In genomic region chr2:181546086-181546485, GRCh38 we compare ENCODE assay signal across 17 cellular contexts.
DNase-seq lines count a peak whose midpoint lies in the region; ATAC-seq and TF ChIP-seq lines count a peak whose summit lies in the region.
"Had no signal": no experiment of that assay in that cellular context is flagged by ENCODE, and none has a peak within 500 bp of the region (broad histone marks: within the 10 kb centered on the region; RNA-seq: fewer than 3 reads in every experiment).

No MANE protein-coding gene starts in this region.

- dilution Hi-C loops in IMR-90 (cut with HindIII; ENCODE audit: low sequenced_read_pairs, unreplicated experiment) = no loop called here

- no peak overlapping the region for H3K23ac ChIP-seq in IMR-90 (ENCODE audit: low read depth, low read length)

- no peak overlapping the region for H4K8ac ChIP-seq in IMR-90 (ENCODE audit: low read depth in 2 of 2, low read length in 2 of 2)

- no peak overlapping the region for H2BK15ac ChIP-seq in IMR-90 (ENCODE audit: low read depth, low read length)

- no peak overlapping the region for H2BK20ac ChIP-seq in IMR-90 (ENCODE audit: low read depth, low read length)

- no peak overlapping the region for H3K27ac Mint-ChIP-seq in Calu3 (ENCODE audit: unreplicated experiment)
- H3K27ac Mint-ChIP-seq: activated naive CD4-positive, alpha-beta T cell treated with anti-CD3 and anti-CD28 coated beads, Interleukin-2, amount 10 ng/mL, durations not matched to agents 7 days and 5 days; activated T-cell treated with anti-CD3 and anti-CD28 coated beads, Interleukin-2, amount 50 U/mL, for 24 hours; stimulated activated naive CD8-positive, alpha-beta T cell treated with anti-CD3 and anti-CD28 coated beads, Interleukin-15, amount 100 ng/mL, for 72 hours had no signal

- H3K27me3 ChIP-seq in IMR-90 (ENCODE audit: control insufficient read depth, insufficient read depth, low read length) (no peaks in the 10 kb centered on the region; the same call in 1 of the 2 replicates), brain microvascular endothelial cell (replicated peaks) (no peaks in the 10 kb centered on the region)

- no peak for TF ChIP-seq RAD21 in IMR-90 (IDR thresholded peaks at IDR 0.05; ENCODE audit: low read length)

- ATAC-seq in IMR-90 (ENCODE audit: low read depth) (no peak), GM21515 (IDR thresholded peaks at IDR 0.05; ENCODE audit: unreplicated experiment) (no peak)
- ATAC-seq: stimulated activated naive CD8-positive, alpha-beta T cell treated with anti-CD3 and anti-CD28 coated beads, Interleukin-15, amount 100 ng/mL, for 72 hours had no signal

- no peak overlapping the region for H2AFZ ChIP-seq in IMR-90 (replicated peaks; ENCODE audit: low read length, poor library complexity)

- H2AK9ac ChIP-seq in IMR-90 (replicated peaks; ENCODE audit: low read depth, low read length, poor library complexity) = no peak overlapping the region

- no peak for TF ChIP-seq POLR2A in IMR-90 (IDR thresholded peaks at IDR 0.05; ENCODE audit: low read depth, low read length)

- H3K36me3 ChIP-seq in IMR-90 (ENCODE audit: control insufficient read depth, insufficient read depth, low read length) (no peaks in the 10 kb centered on the region), brain microvascular endothelial cell (replicated peaks) (peaks cover 1% of the 10 kb centered on the region)

- H3K4me2 ChIP-seq in IMR-90 (ENCODE audit: low read depth, low read length) = peak overlapping the region; percentile 62; the same call in 1 of the 2 replicates

- no peaks in the 10 kb centered on the region for H3K9me3 ChIP-seq in IMR-90 (ENCODE audit: control insufficient read depth, insufficient read depth, low read length)

- BruUV-seq in Calu3 (replicated peaks; lab: Mats Ljungman, UMichigan) (no TSS peak), IMR-90 (replicated peaks; lab: Mats Ljungman, UMichigan) (no TSS peak)

- H3K4me3 Mint-ChIP-seq in Calu3 (ENCODE audit: low read depth, unreplicated experiment) = peak overlapping the region; percentile 5
- H3K4me3 Mint-ChIP-seq: activated naive CD4-positive, alpha-beta T cell treated with anti-CD3 and anti-CD28 coated beads, Interleukin-2, amount 10 ng/mL, durations not matched to agents 7 days and 5 days; activated T-cell treated with anti-CD3 and anti-CD28 coated beads, Interleukin-2, amount 50 U/mL, for 24 hours; stimulated activated naive CD8-positive, alpha-beta T cell treated with anti-CD3 and anti-CD28 coated beads, Interleukin-15, amount 100 ng/mL, for 72 hours had no signal

- peaks cover 10% of the 10 kb centered on the region for H3K4me1 Mint-ChIP-seq in Calu3 (ENCODE audit: low read depth, unreplicated experiment)
- H3K4me1 Mint-ChIP-seq: activated naive CD4-positive, alpha-beta T cell treated with anti-CD3 and anti-CD28 coated beads, Interleukin-2, amount 10 ng/mL, durations not matched to agents 7 days and 5 days; stimulated activated naive CD8-positive, alpha-beta T cell treated with anti-CD3 and anti-CD28 coated beads, Interleukin-15, amount 100 ng/mL, for 72 hours had no signal

- WGBS in IMR-90 (ENCODE audit: extremely low coverage in 2 of 2, insufficient read length in 1 of 2), 2 experiments = no CpG with 5 or more reads among the region's 3 CpGs

- no peak overlapping the region for H2BK5ac ChIP-seq in IMR-90 (ENCODE audit: low read depth, low read length, poor library complexity, severe bottlenecking)

- H4K20me1 ChIP-seq in IMR-90 (ENCODE audit: insufficient read depth, low read length) = no peaks in the 10 kb centered on the region

- no peak overlapping the region for H3K27ac ChIP-seq in IMR-90 (ENCODE audit: insufficient read depth, low read length)
- H3K27ac ChIP-seq in brain microvascular endothelial cell = no peak overlapping the region

- no peaks in the 10 kb centered on the region for H3K79me1 ChIP-seq in IMR-90 (ENCODE audit: low read depth in 1 of 2, low read length in 2 of 2)

- no peaks in the 10 kb centered on the region for H3K36me3 Mint-ChIP-seq in Calu3 (ENCODE audit: insufficient read depth, unreplicated experiment)

- H3K4me1 ChIP-seq in IMR-90 (ENCODE audit: control insufficient read depth, insufficient read depth, low read length) = no peaks in the 10 kb centered on the region

- no peak overlapping the region for H4K91ac ChIP-seq in IMR-90 (ENCODE audit: insufficient read depth, low read depth, low read length)

- no peak overlapping the region for H3K56ac ChIP-seq in IMR-90 (ENCODE audit: extremely low read depth, insufficient read depth, low read length)

- H2BK120ac ChIP-seq in IMR-90 (ENCODE audit: low read depth, low read length) = no peak overlapping the region

- no peak overlapping the region for H3K4ac ChIP-seq in IMR-90 (ENCODE audit: low read depth, low read length)

- in situ Hi-C loops in IMR-90 (cut with MboI; ENCODE audit: low sequenced_read_pairs) (no loop called here), brain microvascular endothelial cell (cut with HindIII; ENCODE audit: low pct_ligation_motif_present, low sequenced_read_pairs) (no loop called here)

- no peak overlapping the region for H4K5ac ChIP-seq in IMR-90 (ENCODE audit: low read depth, low read length)

- intact Hi-C loops in Calu3 (cut with micrococcal nuclease; ENCODE audit: unreplicated experiment) (no loop called here), IMR-90 (cut with micrococcal nuclease) (no loop called here)

- no peak overlapping the region for H3K14ac ChIP-seq in IMR-90 (replicated peaks; ENCODE audit: low read depth, low read length)

- CTCF ChIA-PET in Calu3 (lab: Charles Lee) (interaction anchor here (0.9 to 1.1 kb wide), 2 partner anchors 21 to 169 kb away, joined by 3 to 9 read pairs; no protein-coding TSS in a partner anchor), IMR-90 (lab: Yijun Ruan, JAX) (interaction anchor here (0.5 to 1.7 kb wide), 3 partner anchors 20 to 278 kb away, joined by 3 to 4 read pairs (median 3); no protein-coding TSS in a partner anchor), GM10248 (lab: Yijun Ruan, JAX) (interaction anchor here (0.8 to 2.1 kb wide), 4 partner anchors 13 to 197 kb away, joined by 3 to 5 read pairs (median 4); no protein-coding TSS in a partner anchor)

- H3K9me3 Mint-ChIP-seq in Calu3 (ENCODE audit: low read depth, unreplicated experiment) = no peaks in the 10 kb centered on the region
- H3K9me3 Mint-ChIP-seq: activated naive CD4-positive, alpha-beta T cell treated with anti-CD3 and anti-CD28 coated beads, Interleukin-2, amount 10 ng/mL, durations not matched to agents 7 days and 5 days; activated T-cell treated with anti-CD3 and anti-CD28 coated beads, Interleukin-2, amount 50 U/mL, for 24 hours had no signal

- H3K9ac ChIP-seq in IMR-90 (ENCODE audit: low read depth, low read length) = no peak overlapping the region

- TF ChIP-seq CTCF in Calu3 (IDR thresholded peaks at IDR 0.05; ENCODE audit: unreplicated experiment) (no peak), IMR-90 (conservative IDR thresholded peaks at IDR 0.05; ENCODE audit: low read depth, low read length) (no peak), brain microvascular endothelial cell (IDR thresholded peaks at IDR 0.05; ENCODE audit: low read depth, low read length, missing control alignments) (no peak), GM10248 (IDR thresholded peaks at IDR 0.05; ENCODE audit: control extremely low read depth, extremely low read depth, low read depth, missing control alignments) (no peak)

- no peaks in the 10 kb centered on the region for H3K9me1 ChIP-seq in IMR-90 (ENCODE audit: insufficient read depth, low read length)

- no peak overlapping the region for H3K4me3 ChIP-seq in IMR-90 (ENCODE audit: insufficient read depth, low read depth, low read length)
- H3K4me3 ChIP-seq in brain microvascular endothelial cell (ENCODE audit: low read depth, low read length) = no peak overlapping the region

- DNase-seq in Calu3 (peak; percentile 3), IMR-90 (peak; percentile 8), brain microvascular endothelial cell (peak; percentile 26), kidney tubule cell (ENCODE audit: low spot score) (peak; percentile 86), SK-N-DZ (ENCODE audit: low spot score) (no peak), GM10248 (ENCODE audit: extremely low spot score) (no peak), cerebellum (ENCODE audit: low spot score) (no peak)
- DNase-seq: activated CD4-positive, alpha-beta T cell treated with anti-CD3 and anti-CD28 coated beads, Interleukin-2, amount 50 U/mL, for 48 hours; activated naive CD4-positive, alpha-beta T cell treated with anti-CD3 and anti-CD28 coated beads, Interleukin-2, amount 10 ng/mL, durations not matched to agents 7 days and 5 days; activated T-cell treated with anti-CD3 and anti-CD28 coated beads, Interleukin-2, amount 50 U/mL, for 24 hours; GF-D8; hypothalamus; KBM-7; NCI-H774; retina; stimulated activated naive CD8-positive, alpha-beta T cell treated with anti-CD3 and anti-CD28 coated beads, Interleukin-15, amount 100 ng/mL, for 72 hours had no signal

- no peaks in the 10 kb centered on the region for H3K27me3 Mint-ChIP-seq in Calu3 (ENCODE audit: unreplicated experiment)
- H3K27me3 Mint-ChIP-seq: activated naive CD4-positive, alpha-beta T cell treated with anti-CD3 and anti-CD28 coated beads, Interleukin-2, amount 10 ng/mL, durations not matched to agents 7 days and 5 days; activated T-cell treated with anti-CD3 and anti-CD28 coated beads, Interleukin-2, amount 50 U/mL, for 24 hours; stimulated activated naive CD8-positive, alpha-beta T cell treated with anti-CD3 and anti-CD28 coated beads, Interleukin-15, amount 100 ng/mL, for 72 hours had no signal

- no peak overlapping the region for H3K18ac ChIP-seq in IMR-90 (ENCODE audit: low read depth, low read length)

- POLR2A ChIA-PET in IMR-90 (lab: Charles Lee; ENCODE audit: unreplicated experiment) = no interaction called here
- POLR2A ChIA-PET in GM10248 (lab: Yijun Ruan, JAX) = no interaction called here

- H2AK5ac ChIP-seq in IMR-90 (ENCODE audit: low read depth, low read length) = no peak overlapping the region

TF ChIP-seq in IMR-90, 13 proteins besides CTCF, POLR2A, EP300 and RAD21 (continues in another document):
- TF ChIP-seq RFX5 (IDR thresholded peaks at IDR 0.05; ENCODE audit: low read depth, low read length) (no peak), ELK1 (IDR thresholded peaks at IDR 0.05; ENCODE audit: borderline replicate concordance, low read depth, low read length) (no peak), SMC3 (IDR thresholded peaks at IDR 0.05; ENCODE audit: low read depth, low read length) (no peak)

Comparison
In these comparisons a context has a peak if more than half of its experiments do, and no peak if none do; other contexts are left out.
1. DNase-seq: peak in Calu3 (single experiment), IMR-90 (single experiment), brain microvascular endothelial cell (single experiment) and kidney tubule cell (single experiment); none in SK-N-DZ (single experiment), GM10248 (single experiment) and cerebellum (single experiment).